Comparison of ENCODE assay signal across 20 cellular contexts in genomic region chr13:49836516-49836915, GRCh38. TPM values are rescaled to one million over a fixed set of nuclear protein-coding genes. Genes with fewer than 3 reads are reported as not detected.
DNase-seq lines count a peak whose midpoint lies in the region; ATAC-seq and TF ChIP-seq lines count a peak whose summit lies in the region.
"Had no signal": no experiment of that assay in that cellular context is flagged by ENCODE, and none has a peak within 500 bp of the region (broad histone marks: within the 10 kb centered on the region; RNA-seq: fewer than 3 reads in every experiment).

No MANE protein-coding gene starts in this region.

- no peak overlapping the region for H3K4me2 ChIP-seq in parathyroid adenoma (ENCODE audit: low read length)

- CTCF ChIA-PET in T-cell (lab: Charles Lee) = interaction anchor here in 1 of 2 donors (0.5 kb wide), 1 partner anchor 651 kb away, joined by 3 read pairs; no protein-coding TSS in a partner anchor

- H2AFZ ChIP-seq in parathyroid adenoma = peak overlapping the region; percentile 7

- POLR2A ChIA-PET in T-cell (lab: Charles Lee) = no interaction called here

- H3K4me1 Mint-ChIP-seq in T-cell = peaks cover 0 to 2% (median 2%) of the 10 kb centered on the region in 3 donors

- no peak overlapping the region for H3K9ac ChIP-seq in parathyroid adenoma

- H3K4me3 Mint-ChIP-seq in T-cell = no peak overlapping the region
- H3K4me3 Mint-ChIP-seq: CD14-positive monocyte had no signal

- peaks cover 12% of the 10 kb centered on the region for H3K4me1 ChIP-seq in RWPE2 (ENCODE audit: insufficient read depth, poor library complexity, severe bottlenecking)
- no peaks in the 10 kb centered on the region for H3K4me1 ChIP-seq in parathyroid adenoma
- H3K4me1 ChIP-seq: Peyer's patch had no signal

- peak; percentile 60 for DNase-seq in DMS 273 (lab: John Stamatoyannopoulos, UW; ENCODE audit: unreplicated experiment)
- no peak for DNase-seq in DMS 273 treated with DMSO at 0.1 percent for 48 hours (lab: John Stamatoyannopoulos, UW)
- no peak for DNase-seq in RWPE2 (ENCODE audit: low spot score)
- DNase-seq in T-cell = no peak
- DNase-seq: activated CD4-positive, alpha-beta T cell treated with anti-CD3 and anti-CD28 coated beads for 1 hour; activated CD8-positive, alpha-beta memory T cell treated with anti-CD3 and anti-CD28 coated beads, Interleukin-2, amount 50 U/mL, for 48 hours; KG1; midbrain; NCI-H1694; NCI-H510A treated with DMSO at 0.1 percent for 48 hours; Peyer's patch; stimulated activated CD4-positive, alpha-beta T cell treated with anti-CD3 and anti-CD28 coated beads, Interleukin-15, amount 100 ng/mL, for 24 hours; T-helper 2 cell had no signal

- H3K36me3 ChIP-seq in RWPE2 (ENCODE audit: low read depth) (no peaks in the 10 kb centered on the region), parathyroid adenoma (ENCODE audit: control insufficient read depth, insufficient read depth, low read length) (no peaks in the 10 kb centered on the region)
- H3K36me3 ChIP-seq: Peyer's patch had no signal

- ATAC-seq in RWPE2 (ENCODE audit: low read depth) = peak; percentile 73
- peak; percentile 42 for ATAC-seq in esophagus mucosa
- ATAC-seq in GM18511 (IDR thresholded peaks at IDR 0.05; ENCODE audit: unreplicated experiment) = no peak
- ATAC-seq in T-cell (replicated peaks in 1 of 4) = no peak
- no peak for ATAC-seq in GM18502 (IDR thresholded peaks at IDR 0.05; ENCODE audit: poor library complexity, unreplicated experiment)
- ATAC-seq: activated naive CD4-positive, alpha-beta T cell treated with anti-CD3 and anti-CD28 coated beads, Interleukin-2, amount 50 U/mL, for 72 hours had no signal

- no peaks in the 10 kb centered on the region for H3K9me3 Mint-ChIP-seq in T-cell
- H3K9me3 Mint-ChIP-seq: activated naive CD4-positive, alpha-beta T cell treated with anti-CD3 and anti-CD28 coated beads, Interleukin-2, amount 50 U/mL, for 72 hours; CD14-positive monocyte had no signal

- H3K36me3 Mint-ChIP-seq in T-cell = no peaks in the 10 kb centered on the region
- H3K36me3 Mint-ChIP-seq: activated naive CD4-positive, alpha-beta T cell treated with anti-CD3 and anti-CD28 coated beads, Interleukin-2, amount 50 U/mL, for 72 hours; CD14-positive monocyte had no signal

- H3K27me3 ChIP-seq in RWPE2 (ENCODE audit: insufficient read depth, poor library complexity, severe bottlenecking) = no peaks in the 10 kb centered on the region
- H3K27me3 ChIP-seq in parathyroid adenoma (ENCODE audit: control insufficient read depth, insufficient read depth, low read length) = no peaks in the 10 kb centered on the region
- H3K27me3 ChIP-seq: Peyer's patch had no signal

- peaks cover 0 to 5% of the 10 kb centered on the region in 2 donors for H3K27me3 Mint-ChIP-seq in T-cell

- H3K27ac ChIP-seq in RWPE2 (ENCODE audit: poor library complexity, severe bottlenecking) (no peak overlapping the region), parathyroid adenoma (no peak overlapping the region)
- H3K27ac ChIP-seq: 22Rv1, Peyer's patch had no signal

- TF ChIP-seq CTCF in RWPE2 (IDR thresholded peaks at IDR 0.05; ENCODE audit: poor library complexity, severe bottlenecking) = no peak
- no peak for TF ChIP-seq CTCF in parathyroid adenoma (IDR thresholded peaks at IDR 0.05)

- H3K79me2 ChIP-seq in parathyroid adenoma = no peaks in the 10 kb centered on the region

- no peaks in the 10 kb centered on the region for H3K9me3 ChIP-seq in RWPE2 (ENCODE audit: severe bottlenecking)
- no peaks in the 10 kb centered on the region for H3K9me3 ChIP-seq in parathyroid adenoma (ENCODE audit: control insufficient read depth, low read length)
- H3K9me3 ChIP-seq: Peyer's patch had no signal

- no peak overlapping the region for H3K4me3 ChIP-seq in RWPE2 (ENCODE audit: severe bottlenecking)
- no peak overlapping the region for H3K4me3 ChIP-seq in parathyroid adenoma (ENCODE audit: low read depth, low read length)
- H3K4me3 ChIP-seq: Peyer's patch had no signal

- H3K27ac Mint-ChIP-seq in T-cell = no peak overlapping the region
- H3K27ac Mint-ChIP-seq: activated naive CD4-positive, alpha-beta T cell treated with anti-CD3 and anti-CD28 coated beads, Interleukin-2, amount 50 U/mL, for 72 hours had no signal

RNA-seq across cellular contexts. Expression of gene KPNA3, which starts 44.0 kb away (rescaled TPM):
- total RNA-seq in esophagus mucosa = 24.9 TPM
- 10 to 100 TPM; 19.6 to 22.3 (median 21.4) TPM for total RNA-seq in T-cell

Comparison
In these comparisons a context has a peak if more than half of its experiments do, and no peak if none do; other contexts are left out.
1. ATAC-seq: peak in RWPE2 (single experiment) and esophagus mucosa (single experiment); none in GM18511 (single experiment), T-cell (0 of 4) and GM18502 (single experiment).